In genomic region chr22:24037851-24038765, GRCh38 we compare ENCODE assay signal across 17 cellular contexts. TPM values are rescaled to one million over a fixed set of nuclear protein-coding genes. Genes with fewer than 3 reads are reported as not detected.
DNase-seq lines count a peak whose midpoint lies in the region; ATAC-seq and TF ChIP-seq lines count a peak whose summit lies in the region.
"Had no signal": no experiment of that assay in that cellular context is flagged by ENCODE, and none has a peak within 500 bp of the region (broad histone marks: within the 10 kb centered on the region; RNA-seq: fewer than 3 reads in every experiment).

No MANE protein-coding gene starts in this region.

- peak; percentile 10 to 74 (median 46) for DNase-seq in stimulated activated naive CD4-positive, alpha-beta T cell (lab: John Stamatoyannopoulos, UW)
- DNase-seq in stimulated activated naive CD4-positive, alpha-beta T cell treated with Interleukin-2 at 50 U/mL for 16 hours (lab: John Stamatoyannopoulos, UW) = no peak
- peak; percentile 51 for DNase-seq in activated T-cell treated with anti-CD3 and anti-CD28 coated beads, Interleukin-2, amount 50 U/mL, for 1 hour
- peak; percentile 19 for DNase-seq in endodermal cell
- DNase-seq in thyroid gland = peak in 1 of 2 donors; percentile 39
- DNase-seq in HFFc6 = no peak
- DNase-seq in PC-3 = no peak
- DNase-seq in midbrain (lab: John Stamatoyannopoulos, UW) = no peak
- DNase-seq: Calu3, MM.1S, naive B cell had no signal

- H3K4me3 Mint-ChIP-seq in endodermal cell = no peak overlapping the region
- H3K4me3 Mint-ChIP-seq in HFFc6 = no peak overlapping the region

- no peak overlapping the region for H3K9ac ChIP-seq in endodermal cell (ENCODE audit: extremely low read depth, low read length, poor library complexity, severe bottlenecking)
- no peak overlapping the region for H3K9ac ChIP-seq in PC-3 (ENCODE audit: low read length)
- H3K9ac ChIP-seq: parathyroid adenoma had no signal

- H2AFZ ChIP-seq in PC-3 (ENCODE audit: low read length) = no peak overlapping the region
- H2AFZ ChIP-seq: parathyroid adenoma had no signal

- 84 to 98% methylated on average over 6 to 8 of the region's 8 CpGs for WGBS in endodermal cell (ENCODE audit: insufficient coverage in 1 of 2, insufficient read length in 1 of 2), 2 experiments
- 83 to 85% methylated on average over 8 of the region's 8 CpGs for WGBS in thyroid gland, 2 donors

- H3F3A ChIP-seq in PC-3 (ENCODE audit: low read length, unreplicated experiment) = no peaks in the 10 kb centered on the region

- H3K9me3 Mint-ChIP-seq in endodermal cell (no peaks in the 10 kb centered on the region), HFFc6 (no peaks in the 10 kb centered on the region)
- H3K9me3 Mint-ChIP-seq: naive B cell had no signal

- no peaks in the 10 kb centered on the region for H3K27me3 ChIP-seq in endodermal cell (ENCODE audit: control insufficient read depth, insufficient read depth, low read length, poor library complexity, severe bottlenecking)
- no peaks in the 10 kb centered on the region for H3K27me3 ChIP-seq in thyroid gland
- no peaks in the 10 kb centered on the region for H3K27me3 ChIP-seq in PC-3 (ENCODE audit: low read length)
- H3K27me3 ChIP-seq: suprapubic skin had no signal

- H3K4me3 ChIP-seq in endodermal cell (ENCODE audit: low read length) = no peak overlapping the region
- no peak overlapping the region for H3K4me3 ChIP-seq in thyroid gland (replicated peaks in 1 of 3)
- H3K4me3 ChIP-seq in PC-3 (ENCODE audit: low read length) = no peak overlapping the region
- H3K4me3 ChIP-seq: suprapubic skin had no signal

- no peak overlapping the region for H3K27ac ChIP-seq in endodermal cell (ENCODE audit: low read depth, low read length)
- peak overlapping the region in 2 of 3 donors; percentile 51 to 63 for H3K27ac ChIP-seq in thyroid gland
- H3K27ac ChIP-seq in PC-3 (ENCODE audit: low read length) = no peak overlapping the region
- H3K27ac ChIP-seq: parathyroid adenoma, suprapubic skin had no signal

- TF ChIP-seq CTCF in endodermal cell (conservative IDR thresholded peaks at IDR 0.05) (no peak), thyroid gland (IDR thresholded peaks at IDR 0.05) (no peak), HFFc6 (IDR thresholded peaks at IDR 0.05) (no peak), PC-3 (conservative IDR thresholded peaks at IDR 0.05; ENCODE audit: low read depth, low read length) (no peak)

- CTCF ChIA-PET in PC-3 (lab: Charles Lee) = no interaction called here

- intact Hi-C loops in thyroid gland (cut with DNase I) = no loop called here
- intact Hi-C loops in PC-3 (cut with micrococcal nuclease) = no loop called here

- no TSS peak for BruUV-seq in PC-3 (replicated peaks; lab: Mats Ljungman, UMichigan)

- no peak overlapping the region for H3K4me2 ChIP-seq in PC-3 (ENCODE audit: low read length)

- H3K27me3 Mint-ChIP-seq in endodermal cell (ENCODE audit: insufficient read depth) (no peaks in the 10 kb centered on the region), HFFc6 (ENCODE audit: insufficient read depth) (no peaks in the 10 kb centered on the region; the same call in 1 of the 2 replicates)
- H3K27me3 Mint-ChIP-seq: naive B cell had no signal

- H4K20me1 ChIP-seq in PC-3 (ENCODE audit: low read length) = no peaks in the 10 kb centered on the region

- H3K9me3 ChIP-seq in endodermal cell (ENCODE audit: control insufficient read depth, low read length) = no peaks in the 10 kb centered on the region
- H3K9me3 ChIP-seq in thyroid gland = no peaks in the 10 kb centered on the region
- no peaks in the 10 kb centered on the region for H3K9me3 ChIP-seq in PC-3 (ENCODE audit: low read length)
- H3K9me3 ChIP-seq: suprapubic skin had no signal

- POLR2A ChIA-PET in PC-3 (lab: Charles Lee; ENCODE audit: unreplicated experiment) = no interaction called here

- H3K79me2 ChIP-seq in PC-3 (ENCODE audit: low read length) = no peaks in the 10 kb centered on the region
- H3K79me2 ChIP-seq: parathyroid adenoma had no signal

- no peak for TF ChIP-seq POLR2A in thyroid gland (IDR thresholded peaks at IDR 0.05)

- H3K4me1 ChIP-seq in endodermal cell (ENCODE audit: control insufficient read depth, insufficient read depth, low read length) (no peaks in the 10 kb centered on the region), thyroid gland (peaks cover 39 to 53% of the 10 kb centered on the region in 2 donors), PC-3 (ENCODE audit: insufficient read depth, low read length) (peaks cover 10% of the 10 kb centered on the region)
- H3K4me1 ChIP-seq: parathyroid adenoma had no signal

- H3K4me1 Mint-ChIP-seq in endodermal cell = peaks cover 11% of the 10 kb centered on the region
- peaks cover 15% of the 10 kb centered on the region for H3K4me1 Mint-ChIP-seq in HFFc6 (ENCODE audit: low read depth)

- ATAC-seq in PC-3 = no peak

- H3K9me2 ChIP-seq in PC-3 (replicated peaks; ENCODE audit: low read length) = no peaks in the 10 kb centered on the region

- peaks cover 51% of the 10 kb centered on the region for H3K36me3 ChIP-seq in endodermal cell (ENCODE audit: control insufficient read depth, insufficient read depth, low read length)
- peaks cover 4 to 15% of the 10 kb centered on the region in 2 donors for H3K36me3 ChIP-seq in thyroid gland
- peaks cover 9% of the 10 kb centered on the region for H3K36me3 ChIP-seq in PC-3 (ENCODE audit: low read depth, low read length)

- H3K36me3 Mint-ChIP-seq in endodermal cell (ENCODE audit: low read depth) = peaks cover 58% of the 10 kb centered on the region
- peaks cover 44% of the 10 kb centered on the region for H3K36me3 Mint-ChIP-seq in HFFc6 (ENCODE audit: low read depth)

- H3K27ac Mint-ChIP-seq in endodermal cell (peak overlapping the region; percentile 83), HFFc6 (no peak overlapping the region)

RNA-seq across cellular contexts. Expression of gene CABIN1, which starts 27.0 kb away (rescaled TPM):
- total RNA-seq in endodermal cell (10 to 100 TPM; 87.0 to 93.3 TPM), thyroid gland (100 to 1,000 TPM in 3 of 4 donors, 10 to 100 TPM in 1; 48.1 to 116 (median 103) TPM), PC-3 (2014; rRNA removed) (37.3 and 41.1 TPM in 2 replicates)
- polyA plus RNA-seq in endodermal cell (2013, experiment 1 of 2) = 47.7 TPM
- polyA plus RNA-seq in endodermal cell (2013, experiment 2 of 2) = 50.9 TPM
- 10 to 100 TPM; 39.0 to 54.1 (median 48.0) TPM for total RNA-seq in HFFc6 (2021; fragmentation: NEBNext Ultra II Directional; extraction: Animal tissue kit (Norgen Biotek cat#: 25700))

RNA-seq across cellular contexts. Expression of gene GSTT4, which starts 32.9 kb away (rescaled TPM):
- total RNA-seq in endodermal cell = not detected
- polyA plus RNA-seq in endodermal cell (2013, experiment 1 of 2) = not detected
- polyA plus RNA-seq in endodermal cell (2013, experiment 2 of 2) = not detected
- total RNA-seq in thyroid gland = not detected
- total RNA-seq in HFFc6 (2021; fragmentation: NEBNext Ultra II Directional; extraction: Animal tissue kit (Norgen Biotek cat#: 25700)) = not detected
- total RNA-seq in PC-3 (2014; rRNA removed) = not detected in 2 replicates
- total RNA-seq: Calu3, cardiac septum, lung microvascular endothelial cell, RPMI7951, suprapubic skin had no signal
- polyA plus RNA-seq: adipose tissue had no signal

RNA-seq across cellular contexts. Expression of gene GSTT2, which starts 58.2 kb away (rescaled TPM):
- 1 to 10 TPM in 1 of 2 donors, under 1 TPM in 1; 0.51 to 3.7 TPM for total RNA-seq in endodermal cell
- 1.5 TPM for polyA plus RNA-seq in endodermal cell (2013, experiment 1 of 2)
- polyA plus RNA-seq in endodermal cell (2013, experiment 2 of 2) = 1.9 TPM
- 1 to 10 TPM in 1 of 4 donors, under 1 TPM in 1, not detected in 2; 0.40 to 1.9 TPM for total RNA-seq in thyroid gland
- under 1 TPM in 5 of 6 experiments, not detected in 1; 0.38 to 0.64 (median 0.43) TPM for total RNA-seq in HFFc6 (2021; fragmentation: NEBNext Ultra II Directional; extraction: Animal tissue kit (Norgen Biotek cat#: 25700))
- not detected in 2 replicates for total RNA-seq in PC-3 (2014; rRNA removed)

Comparison
In these comparisons a context has a peak if more than half of its experiments do, and no peak if none do; other contexts are left out.
1. DNase-seq: peak in stimulated activated naive CD4-positive, alpha-beta T cell (6 of 6), activated T-cell treated with anti-CD3 and anti-CD28 coated beads, Interleukin-2, amount 50 U/mL, for 1 hour (single experiment) and endodermal cell (single experiment); none in stimulated activated naive CD4-positive, alpha-beta T cell treated with Interleukin-2 at 50 U/mL for 16 hours (single experiment), HFFc6 (single experiment), PC-3 (single experiment) and midbrain (single experiment).
2. H3K27ac ChIP-seq: peak in thyroid gland (2 of 3); none in endodermal cell (single experiment) and PC-3 (single experiment).